Comparison of ENCODE assay signal across 8 cellular contexts in the genomic region with DNA sequence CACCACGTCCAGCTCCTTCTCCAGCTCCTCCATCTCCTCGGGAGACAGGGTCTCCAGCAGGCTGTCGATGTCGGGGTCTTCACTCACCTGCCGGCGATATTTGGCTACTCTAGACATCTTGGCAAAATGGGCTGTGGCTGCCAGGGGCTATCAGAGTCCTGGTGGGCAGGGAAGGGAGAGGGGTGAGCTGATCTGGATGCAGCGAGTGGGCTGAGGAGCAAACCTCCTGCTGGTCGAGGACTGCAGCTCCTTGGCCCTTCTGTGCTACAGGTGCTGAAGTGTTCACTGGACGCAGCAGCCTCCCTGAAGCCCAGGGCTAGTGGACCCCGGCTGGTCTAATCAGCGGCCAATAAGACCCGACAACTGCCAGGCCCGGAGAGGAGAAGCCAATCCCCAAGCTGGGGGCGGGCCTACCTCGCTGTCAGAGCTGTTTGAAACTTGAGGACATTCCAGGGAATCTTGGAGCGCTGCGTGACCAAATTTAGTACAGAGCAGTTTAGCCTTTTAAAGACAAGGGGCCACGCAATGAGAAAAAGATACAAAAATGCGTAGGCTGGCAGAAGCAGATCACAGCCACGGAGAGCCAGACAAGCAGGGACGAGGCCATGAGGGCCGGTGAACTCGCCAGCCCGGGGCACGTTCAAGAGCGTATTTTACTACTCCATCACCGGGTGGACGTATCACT. TPM values are rescaled to one million over a fixed set of nuclear protein-coding genes. Genes with fewer than 3 reads are reported as not detected.
DNase-seq lines count a peak whose midpoint lies in the region; ATAC-seq and TF ChIP-seq lines count a peak whose summit lies in the region.

A gene (minus strand): TSS at position 325 of the 685 bp plus-strand sequence. CDS start 208 bp downstream, at position 117.

- intact Hi-C loops in upper lobe of right lung (cut with DNase I) = no loop called here

- TF ChIP-seq CTCF in AG04450 (IDR thresholded peaks at IDR 0.05; ENCODE audit: low read depth, low read length) = peak; percentile 26; the same call in 1 of the 2 replicates
- peak; percentile 21; the same call in 1 of the 2 replicates for TF ChIP-seq CTCF in HFFc6 (IDR thresholded peaks at IDR 0.05)
- no peak for TF ChIP-seq CTCF in fibroblast of the aortic adventitia (IDR thresholded peaks at IDR 0.05; ENCODE audit: insufficient read depth, low read length)
- no peak for TF ChIP-seq CTCF in upper lobe of right lung (IDR thresholded peaks at IDR 0.05)

- peak within 1 kb of the TSS; percentile 86 for H3K27ac Mint-ChIP-seq in HFFc6

- H3K27me3 Mint-ChIP-seq in HFFc6 (ENCODE audit: insufficient read depth) = peaks cover 1% of the 10 kb centered on the region

- DNase-seq in AG04450 (ENCODE audit: low read depth, low spot score) (peak; percentile 95), HFFc6 (peak; percentile 93), UCSD-AML1 (lab: John Stamatoyannopoulos, UW; ENCODE audit: unreplicated experiment) (peak; percentile 39), fibroblast of the aortic adventitia (ENCODE audit: low read depth) (peak; percentile 90), upper lobe of right lung (peak; percentile 85)

- H3K4me3 ChIP-seq in AG04450 (ENCODE audit: low read depth, low read length) (peak within 1 kb of the TSS; percentile 98), fibroblast of the aortic adventitia (ENCODE audit: low read depth, low read length) (peak within 1 kb of the TSS; percentile 70), muscle layer of colon (ENCODE audit: low read depth in 1 of 2, low read length in 2 of 2) (peak within 1 kb of the TSS; percentile 70 to 90), upper lobe of right lung (peak within 1 kb of the TSS; percentile 55)

- ATAC-seq in upper lobe of right lung (peak; percentile 94), HG03025 (IDR thresholded peaks at IDR 0.05; ENCODE audit: low FRiP score, unreplicated experiment) (no peak), GM19035 (IDR thresholded peaks at IDR 0.05; ENCODE audit: unreplicated experiment) (no peak)

- H3K4me1 ChIP-seq in muscle layer of colon (ENCODE audit: insufficient read depth, low read length) (peaks cover 7% of the 10 kb centered on the region), upper lobe of right lung (no peaks in the 10 kb centered on the region)

- H3K27me3 ChIP-seq in AG04450 (ENCODE audit: control insufficient read depth, insufficient read depth, low read length) = no peaks in the 10 kb centered on the region
- no peaks in the 10 kb centered on the region for H3K27me3 ChIP-seq in muscle layer of colon (ENCODE audit: control insufficient read depth in 1 of 2, insufficient read depth in 2 of 2, low read length in 2 of 2)
- H3K27me3 ChIP-seq in upper lobe of right lung = peaks cover 10% of the 10 kb centered on the region

- H3K4me3 Mint-ChIP-seq in HFFc6 = peak within 1 kb of the TSS; percentile 94

- CTCF ChIA-PET in AG04450 (lab: Charles Lee) = interaction anchor here (0.8 to 7.0 kb wide), 10 partner anchors 12 to 60 kb away, joined by 3 to 90 read pairs (median 4); no protein-coding TSS in a partner anchor

- H3K9me3 Mint-ChIP-seq in HFFc6 = no peaks in the 10 kb centered on the region

- H3K27ac ChIP-seq in AG04450 (ENCODE audit: low read depth, low read length) = peak within 1 kb of the TSS; percentile 99
- peak within 1 kb of the TSS; percentile 84 for H3K27ac ChIP-seq in muscle layer of colon (ENCODE audit: low read depth, low read length)
- H3K27ac ChIP-seq in upper lobe of right lung = peak within 1 kb of the TSS; percentile 71

- H3K36me3 Mint-ChIP-seq in HFFc6 (ENCODE audit: low read depth) = 0 out of 2 replicates have a peak, but pooled peaks cover 4% of the 10 kb centered on the region

- POLR2A ChIA-PET in AG04450 (lab: Yijun Ruan, JAX) = interaction anchor here (0.5 to 2.6 kb wide), 21 partner anchors 8 to 69 kb away, joined by 3 to 24 read pairs (median 4); a partner anchor contains a TSS

- H3K36me3 ChIP-seq in muscle layer of colon (ENCODE audit: insufficient read depth, low read length) (peaks cover 13% of the 10 kb centered on the region), upper lobe of right lung (no peaks in the 10 kb centered on the region)

- H3K9me3 ChIP-seq in AG04450 (ENCODE audit: control insufficient read depth, insufficient read depth, low read length) (no peaks in the 10 kb centered on the region), muscle layer of colon (ENCODE audit: low read length) (no peaks in the 10 kb centered on the region), upper lobe of right lung (no peaks in the 10 kb centered on the region)

- H3K4me1 Mint-ChIP-seq in HFFc6 (ENCODE audit: low read depth) = peaks cover 57% of the 10 kb centered on the region

- H3K9ac ChIP-seq in muscle layer of colon (ENCODE audit: low read length) = peak within 1 kb of the TSS; percentile 97

RNA-seq across cellular contexts. Expression of the gene that starts here (rescaled TPM):
- 41.1 and 52.6 TPM in 2 replicates for polyA plus RNA-seq in AG04450 (2011; rRNA removed)
- polyA minus RNA-seq in AG04450 (2011; rRNA and poly(A)+ RNA removed) = 57.1 and 72.9 TPM in 2 replicates
- 10 to 100 TPM; 19.0 to 37.4 (median 36.5) TPM for total RNA-seq in HFFc6 (2021; fragmentation: NEBNext Ultra II Directional; extraction: Animal tissue kit (Norgen Biotek cat#: 25700))
- total RNA-seq in fibroblast of the aortic adventitia (ENCODE audit: low replicate concordance) (14.5 and 22.3 TPM in 2 replicates), upper lobe of right lung (38.3 TPM)

Comparison
In these comparisons a context has a peak if more than half of its experiments do, and no peak if none do; other contexts are left out.
1. DNase-seq: peak in every context shown above with its lines; median percentile 95 in AG04450; 93 in HFFc6; 90 in fibroblast of the aortic adventitia; 85 in upper lobe of right lung; 39 in UCSD-AML1.
2. CTCF ChIP-seq: peak in AG04450 (single experiment) and HFFc6 (single experiment); none in fibroblast of the aortic adventitia (single experiment) and upper lobe of right lung (single experiment).
3. Peak in every context shown above with its lines, with median percentiles within 50 percentile points of each other: H3K27ac ChIP-seq and H3K4me3 ChIP-seq.